In the genomic region with DNA sequence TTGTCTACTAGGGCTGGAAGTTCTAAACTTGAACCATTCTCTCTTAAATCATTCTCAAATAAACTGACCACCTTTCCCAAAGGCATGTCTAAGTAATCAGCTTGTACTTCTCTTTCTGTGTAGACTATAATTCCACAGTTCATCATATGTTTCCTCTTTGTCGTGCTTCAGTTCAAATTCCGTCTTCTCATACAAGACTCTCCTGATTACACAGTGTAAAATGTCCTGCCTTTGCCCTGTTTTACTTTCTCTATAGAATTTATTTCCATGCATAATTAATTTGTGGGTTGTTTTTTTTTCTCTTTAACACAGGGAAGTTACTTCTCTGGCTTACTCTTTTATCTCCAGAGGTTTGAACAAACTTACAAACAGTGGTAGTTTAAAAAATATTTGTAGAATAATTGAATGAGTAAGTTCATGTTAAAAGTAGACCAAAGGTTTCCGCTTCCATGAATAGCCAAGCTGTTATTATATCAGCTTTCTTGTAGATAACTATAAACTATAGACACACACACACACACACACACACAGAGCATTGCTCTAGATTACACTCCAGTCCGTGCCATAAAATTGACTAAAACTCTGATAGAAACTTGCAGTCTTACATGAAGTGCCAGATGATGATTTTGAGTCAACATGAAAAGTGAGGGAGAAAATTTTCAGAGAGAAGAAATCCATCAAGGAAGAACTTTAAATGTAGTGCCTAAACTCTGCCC, we compare ENCODE assay signal across 2 cellular contexts.
TF ChIP-seq lines count a peak whose summit lies in the region.

No MANE protein-coding gene starts in this region.

TF ChIP-seq in SK-N-SH, 30 proteins besides CTCF, POLR2A, EP300 and RAD21:
- TF ChIP-seq, protein P1, sequence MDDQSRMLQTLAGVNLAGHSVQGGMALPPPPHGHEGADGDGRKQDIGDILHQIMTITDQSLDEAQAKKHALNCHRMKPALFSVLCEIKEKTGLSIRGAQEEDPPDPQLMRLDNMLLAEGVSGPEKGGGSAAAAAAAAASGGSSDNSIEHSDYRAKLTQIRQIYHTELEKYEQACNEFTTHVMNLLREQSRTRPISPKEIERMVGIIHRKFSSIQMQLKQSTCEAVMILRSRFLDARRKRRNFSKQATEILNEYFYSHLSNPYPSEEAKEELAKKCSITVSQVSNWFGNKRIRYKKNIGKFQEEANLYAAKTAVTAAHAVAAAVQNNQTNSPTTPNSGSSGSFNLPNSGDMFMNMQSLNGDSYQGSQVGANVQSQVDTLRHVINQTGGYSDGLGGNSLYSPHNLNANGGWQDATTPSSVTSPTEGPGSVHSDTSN (IDR thresholded peaks at IDR 0.05) = no peak
- TF ChIP-seq, protein P2, sequence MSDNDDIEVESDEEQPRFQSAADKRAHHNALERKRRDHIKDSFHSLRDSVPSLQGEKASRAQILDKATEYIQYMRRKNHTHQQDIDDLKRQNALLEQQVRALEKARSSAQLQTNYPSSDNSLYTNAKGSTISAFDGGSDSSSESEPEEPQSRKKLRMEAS (IDR thresholded peaks at IDR 0.05; ENCODE audit: low read depth) = no peak
- TF ChIP-seq, protein P3, sequence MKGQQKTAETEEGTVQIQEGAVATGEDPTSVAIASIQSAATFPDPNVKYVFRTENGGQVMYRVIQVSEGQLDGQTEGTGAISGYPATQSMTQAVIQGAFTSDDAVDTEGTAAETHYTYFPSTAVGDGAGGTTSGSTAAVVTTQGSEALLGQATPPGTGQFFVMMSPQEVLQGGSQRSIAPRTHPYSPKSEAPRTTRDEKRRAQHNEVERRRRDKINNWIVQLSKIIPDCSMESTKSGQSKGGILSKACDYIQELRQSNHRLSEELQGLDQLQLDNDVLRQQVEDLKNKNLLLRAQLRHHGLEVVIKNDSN (IDR thresholded peaks at IDR 0.05; ENCODE audit: borderline replicate concordance, low read depth) = no peak
- no peak for TF ChIP-seq YY1 (IDR thresholded peaks at IDR 0.05; ENCODE audit: low read depth)
- TF ChIP-seq RFX5 (IDR thresholded peaks at IDR 0.05; ENCODE audit: low read length) = no peak
- TF ChIP-seq, protein P4, sequence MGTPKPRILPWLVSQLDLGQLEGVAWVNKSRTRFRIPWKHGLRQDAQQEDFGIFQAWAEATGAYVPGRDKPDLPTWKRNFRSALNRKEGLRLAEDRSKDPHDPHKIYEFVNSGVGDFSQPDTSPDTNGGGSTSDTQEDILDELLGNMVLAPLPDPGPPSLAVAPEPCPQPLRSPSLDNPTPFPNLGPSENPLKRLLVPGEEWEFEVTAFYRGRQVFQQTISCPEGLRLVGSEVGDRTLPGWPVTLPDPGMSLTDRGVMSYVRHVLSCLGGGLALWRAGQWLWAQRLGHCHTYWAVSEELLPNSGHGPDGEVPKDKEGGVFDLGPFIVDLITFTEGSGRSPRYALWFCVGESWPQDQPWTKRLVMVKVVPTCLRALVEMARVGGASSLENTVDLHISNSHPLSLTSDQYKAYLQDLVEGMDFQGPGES (IDR thresholded peaks at IDR 0.05; ENCODE audit: low read depth, low read length) = no peak
- no peak for TF ChIP-seq MXI1 (IDR thresholded peaks at IDR 0.05; ENCODE audit: low read depth, low read length)
- TF ChIP-seq SMC3 (IDR thresholded peaks at IDR 0.05; ENCODE audit: low read depth, low read length) = no peak
- TF ChIP-seq GABPA (IDR thresholded peaks at IDR 0.05; ENCODE audit: low read depth) = no peak
- no peak for TF ChIP-seq MEF2A (IDR thresholded peaks at IDR 0.05; ENCODE audit: borderline replicate concordance, low read depth)
- TF ChIP-seq POLR2AphosphoS5 (IDR thresholded peaks at IDR 0.05; ENCODE audit: low read depth, low read length) = no peak
- TF ChIP-seq JUND (IDR thresholded peaks at IDR 0.05) = no peak
- no peak for TF ChIP-seq FOXJ3 (CRISPR knock-in tag; IDR thresholded peaks at IDR 0.05)
- no peak for TF ChIP-seq ELF1 (IDR thresholded peaks at IDR 0.05)
- TF ChIP-seq, protein P5, sequence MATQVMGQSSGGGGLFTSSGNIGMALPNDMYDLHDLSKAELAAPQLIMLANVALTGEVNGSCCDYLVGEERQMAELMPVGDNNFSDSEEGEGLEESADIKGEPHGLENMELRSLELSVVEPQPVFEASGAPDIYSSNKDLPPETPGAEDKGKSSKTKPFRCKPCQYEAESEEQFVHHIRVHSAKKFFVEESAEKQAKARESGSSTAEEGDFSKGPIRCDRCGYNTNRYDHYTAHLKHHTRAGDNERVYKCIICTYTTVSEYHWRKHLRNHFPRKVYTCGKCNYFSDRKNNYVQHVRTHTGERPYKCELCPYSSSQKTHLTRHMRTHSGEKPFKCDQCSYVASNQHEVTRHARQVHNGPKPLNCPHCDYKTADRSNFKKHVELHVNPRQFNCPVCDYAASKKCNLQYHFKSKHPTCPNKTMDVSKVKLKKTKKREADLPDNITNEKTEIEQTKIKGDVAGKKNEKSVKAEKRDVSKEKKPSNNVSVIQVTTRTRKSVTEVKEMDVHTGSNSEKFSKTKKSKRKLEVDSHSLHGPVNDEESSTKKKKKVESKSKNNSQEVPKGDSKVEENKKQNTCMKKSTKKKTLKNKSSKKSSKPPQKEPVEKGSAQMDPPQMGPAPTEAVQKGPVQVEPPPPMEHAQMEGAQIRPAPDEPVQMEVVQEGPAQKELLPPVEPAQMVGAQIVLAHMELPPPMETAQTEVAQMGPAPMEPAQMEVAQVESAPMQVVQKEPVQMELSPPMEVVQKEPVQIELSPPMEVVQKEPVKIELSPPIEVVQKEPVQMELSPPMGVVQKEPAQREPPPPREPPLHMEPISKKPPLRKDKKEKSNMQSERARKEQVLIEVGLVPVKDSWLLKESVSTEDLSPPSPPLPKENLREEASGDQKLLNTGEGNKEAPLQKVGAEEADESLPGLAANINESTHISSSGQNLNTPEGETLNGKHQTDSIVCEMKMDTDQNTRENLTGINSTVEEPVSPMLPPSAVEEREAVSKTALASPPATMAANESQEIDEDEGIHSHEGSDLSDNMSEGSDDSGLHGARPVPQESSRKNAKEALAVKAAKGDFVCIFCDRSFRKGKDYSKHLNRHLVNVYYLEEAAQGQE (IDR thresholded peaks at IDR 0.05; ENCODE audit: low read depth, low read length) = no peak
- no peak for TF ChIP-seq CHD2 (IDR thresholded peaks at IDR 0.05; ENCODE audit: low read length, partially characterized antibody)

TF ChIP-seq in SK-N-SH treated with all-trans-retinoic acid at 6 μM for 48 hours, 23 proteins besides CTCF, POLR2A, EP300 and RAD21 (continued from another document):
- TF ChIP-seq, protein P6, sequence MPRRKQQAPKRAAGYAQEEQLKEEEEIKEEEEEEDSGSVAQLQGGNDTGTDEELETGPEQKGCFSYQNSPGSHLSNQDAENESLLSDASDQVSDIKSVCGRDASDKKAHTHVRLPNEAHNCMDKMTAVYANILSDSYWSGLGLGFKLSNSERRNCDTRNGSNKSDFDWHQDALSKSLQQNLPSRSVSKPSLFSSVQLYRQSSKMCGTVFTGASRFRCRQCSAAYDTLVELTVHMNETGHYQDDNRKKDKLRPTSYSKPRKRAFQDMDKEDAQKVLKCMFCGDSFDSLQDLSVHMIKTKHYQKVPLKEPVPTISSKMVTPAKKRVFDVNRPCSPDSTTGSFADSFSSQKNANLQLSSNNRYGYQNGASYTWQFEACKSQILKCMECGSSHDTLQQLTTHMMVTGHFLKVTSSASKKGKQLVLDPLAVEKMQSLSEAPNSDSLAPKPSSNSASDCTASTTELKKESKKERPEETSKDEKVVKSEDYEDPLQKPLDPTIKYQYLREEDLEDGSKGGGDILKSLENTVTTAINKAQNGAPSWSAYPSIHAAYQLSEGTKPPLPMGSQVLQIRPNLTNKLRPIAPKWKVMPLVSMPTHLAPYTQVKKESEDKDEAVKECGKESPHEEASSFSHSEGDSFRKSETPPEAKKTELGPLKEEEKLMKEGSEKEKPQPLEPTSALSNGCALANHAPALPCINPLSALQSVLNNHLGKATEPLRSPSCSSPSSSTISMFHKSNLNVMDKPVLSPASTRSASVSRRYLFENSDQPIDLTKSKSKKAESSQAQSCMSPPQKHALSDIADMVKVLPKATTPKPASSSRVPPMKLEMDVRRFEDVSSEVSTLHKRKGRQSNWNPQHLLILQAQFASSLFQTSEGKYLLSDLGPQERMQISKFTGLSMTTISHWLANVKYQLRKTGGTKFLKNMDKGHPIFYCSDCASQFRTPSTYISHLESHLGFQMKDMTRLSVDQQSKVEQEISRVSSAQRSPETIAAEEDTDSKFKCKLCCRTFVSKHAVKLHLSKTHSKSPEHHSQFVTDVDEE (CRISPR knock-in tag; IDR thresholded peaks at IDR 0.05) = no peak
- no peak for TF ChIP-seq OSR1 (CRISPR knock-in tag; IDR thresholded peaks at IDR 0.05)
- no peak for TF ChIP-seq ISL1 (CRISPR knock-in tag; IDR thresholded peaks at IDR 0.05)
- no peak for TF ChIP-seq BACH2 (CRISPR knock-in tag; IDR thresholded peaks at IDR 0.05; ENCODE audit: borderline replicate concordance)
- no peak for TF ChIP-seq TOX (CRISPR knock-in tag; IDR thresholded peaks at IDR 0.05; ENCODE audit: borderline replicate concordance)
- no peak for TF ChIP-seq TCF4 (CRISPR knock-in tag; IDR thresholded peaks at IDR 0.05; ENCODE audit: borderline replicate concordance)
- no peak for TF ChIP-seq ZNF70 (CRISPR knock-in tag; IDR thresholded peaks at IDR 0.05)
- TF ChIP-seq PPARA (CRISPR knock-in tag; IDR thresholded peaks at IDR 0.05; ENCODE audit: borderline replicate concordance) = no peak
- TF ChIP-seq ESRRG (CRISPR knock-in tag; IDR thresholded peaks at IDR 0.05) = no peak
- TF ChIP-seq RARB (CRISPR knock-in tag; IDR thresholded peaks at IDR 0.05) = no peak
